Comparison of ENCODE assay signal across 23 cellular contexts in genomic region chr3:48371651-48372376, GRCh38. TPM values are rescaled to one million over a fixed set of nuclear protein-coding genes. Genes with fewer than 3 reads are reported as not detected.
A peak's percentile ranks its signal among the peaks of the same experiment; 100 is the strongest.
DNase-seq lines count a peak whose midpoint lies in the region; ATAC-seq and TF ChIP-seq lines count a peak whose summit lies in the region.
"Had no signal": no experiment of that assay in that cellular context is flagged by ENCODE, and none has a peak within 500 bp of the region (broad histone marks: within the 10 kb centered on the region; RNA-seq: fewer than 3 reads in every experiment).

A gene with protein sequence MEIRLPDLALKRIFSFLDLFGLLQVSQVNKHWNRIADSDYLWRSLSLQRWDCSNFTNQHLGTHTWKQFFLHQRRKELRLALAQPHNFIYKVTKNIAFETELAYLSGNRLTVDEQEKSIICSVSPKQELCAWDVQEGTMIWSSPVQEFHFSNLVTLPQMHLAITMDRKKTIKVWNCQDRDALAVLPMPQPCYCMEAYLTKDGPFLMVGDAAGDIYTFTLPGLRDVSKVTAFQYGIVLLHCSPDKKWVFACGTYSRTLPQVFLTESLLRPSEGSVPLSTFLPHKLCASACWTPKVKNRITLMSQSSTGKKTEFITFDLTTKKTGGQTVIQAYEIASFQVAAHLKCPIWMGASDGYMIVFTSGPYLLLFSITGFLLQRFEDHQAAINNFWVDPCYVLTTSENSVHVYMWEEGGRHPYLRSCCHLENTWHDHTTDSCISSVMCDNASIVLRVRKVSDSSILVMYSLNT (plus strand): TSS chr3:48372219. CDS start chr3:48372768, 549 bp downstream.

- H4K20me1 ChIP-seq in KMS-11 (ENCODE audit: insufficient read depth) = no peaks in the 10 kb centered on the region

- H3K27ac Mint-ChIP-seq in WTC11 = peak within 1 kb of the TSS; percentile 2; the same call in 1 of the 2 replicates
- H3K27ac Mint-ChIP-seq in type B pancreatic cell = no peak within 1 kb of the TSS
- H3K27ac Mint-ChIP-seq: CD4-positive, alpha-beta T cell had no signal

- CTCF ChIA-PET in WTC11 (lab: Charles Lee) = interaction anchor here (1.0 to 2.8 kb wide), 3 partner anchors 29 to 177 kb away, joined by 6 to 12 read pairs (median 7); no protein-coding TSS in a partner anchor

- DNase-seq in WTC11 (ENCODE audit: low spot score) (no peak), type B pancreatic cell (ENCODE audit: extremely low spot score, unreplicated experiment) (no peak), CD1c-positive myeloid dendritic cell (ENCODE audit: extremely low spot score) (no peak)
- no peak for DNase-seq in effector CD8-positive, alpha-beta T cell (lab: John Stamatoyannopoulos, UW)
- DNase-seq: CD4-positive, alpha-beta T cell; COR-L47; DMS 273 treated with DMSO at 0.1 percent for 48 hours; DMS79 treated with DMSO at 0.1 percent for 48 hours; MG63; NCI-H1048; NCI-H1436 treated with DMSO at 0.1 percent for 48 hours; NCI-H2029; NCI-H226; NCI-H748 treated with DMSO at 0.1 percent for 48 hours; SIG-M5 had no signal

- H3K36me3 Mint-ChIP-seq in WTC11 = no peaks in the 10 kb centered on the region; the same call in 1 of the 2 replicates
- no peaks in the 10 kb centered on the region for H3K36me3 Mint-ChIP-seq in type B pancreatic cell

- H3K36me3 ChIP-seq in KMS-11 (ENCODE audit: insufficient read depth) (no peaks in the 10 kb centered on the region), iPS-20b (ENCODE audit: insufficient read depth, low read depth, low read length) (no peaks in the 10 kb centered on the region)
- H3K36me3 ChIP-seq: HAP-1, MG63 had no signal

- H3K4me3 ChIP-seq in KMS-11 (IDR thresholded peaks at IDR 0.05; ENCODE audit: insufficient read depth, low read depth, low read length) (no peak within 1 kb of the TSS), iPS-20b (ENCODE audit: low read length) (no peak within 1 kb of the TSS)
- H3K4me3 ChIP-seq: GM12878, HAP-1, MG63 had no signal

- peaks cover 16% of the 10 kb centered on the region for H3K4me1 Mint-ChIP-seq in WTC11
- peaks cover 5% of the 10 kb centered on the region for H3K4me1 Mint-ChIP-seq in type B pancreatic cell (ENCODE audit: unreplicated experiment)

- no peak within 1 kb of the TSS for H3K9ac ChIP-seq in KMS-11
- 0 out of 2 replicates have a peak within 1 kb of the TSS, but pooled peaks have one; percentile 21 for H3K9ac ChIP-seq in iPS-20b (ENCODE audit: low read depth, low read length)

- POLR2A ChIA-PET in WTC11 (lab: Charles Lee) = no interaction called here

- no peaks in the 10 kb centered on the region for H3K4me1 ChIP-seq in KMS-11 (ENCODE audit: low read depth, poor library complexity, severe bottlenecking)
- H3K4me1 ChIP-seq in iPS-20b (ENCODE audit: insufficient read depth, low read length) = no peaks in the 10 kb centered on the region; the same call in 1 of the 2 replicates
- H3K4me1 ChIP-seq: HAP-1 had no signal

- no peak within 1 kb of the TSS for H2AFZ ChIP-seq in KMS-11 (ENCODE audit: low read depth)

- TF ChIP-seq CTCF in KMS-11 (conservative IDR thresholded peaks at IDR 0.05; ENCODE audit: low read depth, low read length) = no peak
- no peak for TF ChIP-seq CTCF in WTC11 (IDR thresholded peaks at IDR 0.05)
- TF ChIP-seq CTCF in type B pancreatic cell (conservative IDR thresholded peaks at IDR 0.05) = no peak

- peak within 1 kb of the TSS; percentile 9; the same call in 1 of the 2 replicates for H3K4me2 ChIP-seq in KMS-11

- H3K9me3 ChIP-seq in iPS-20b (ENCODE audit: insufficient read depth, low read depth, low read length) = no peaks in the 10 kb centered on the region
- H3K9me3 ChIP-seq: HAP-1, MG63 had no signal

- H3K27me3 Mint-ChIP-seq in WTC11 (ENCODE audit: low read depth) = no peaks in the 10 kb centered on the region; the same call in 1 of the 2 replicates
- H3K27me3 Mint-ChIP-seq in type B pancreatic cell = no peaks in the 10 kb centered on the region
- H3K27me3 Mint-ChIP-seq: CD4-positive, alpha-beta T cell had no signal

- H3K27me3 ChIP-seq in KMS-11 (ENCODE audit: insufficient read depth, low read depth) = no peaks in the 10 kb centered on the region
- H3K27me3 ChIP-seq in iPS-20b (ENCODE audit: insufficient read depth, low read length) = no peaks in the 10 kb centered on the region
- H3K27me3 ChIP-seq: MG63 had no signal

- no peaks in the 10 kb centered on the region for H3K79me2 ChIP-seq in KMS-11 (ENCODE audit: insufficient read depth, low read depth)

- H3K4me3 Mint-ChIP-seq in WTC11 (no peak within 1 kb of the TSS), type B pancreatic cell (no peak within 1 kb of the TSS)
- H3K4me3 Mint-ChIP-seq: CD4-positive, alpha-beta T cell had no signal

- ATAC-seq in WTC11 (no peak), HG02798 (IDR thresholded peaks at IDR 0.05; ENCODE audit: poor library complexity, unreplicated experiment) (no peak)
- ATAC-seq: GM12878, Panc1, SK-N-SH treated with all-trans-retinoic acid at 6 μM for 48 hours had no signal

- H3K27ac ChIP-seq in KMS-11 (no peak within 1 kb of the TSS), iPS-20b (ENCODE audit: low read length) (no peak within 1 kb of the TSS)

- H3K9me3 Mint-ChIP-seq in WTC11 (no peaks in the 10 kb centered on the region), type B pancreatic cell (no peaks in the 10 kb centered on the region)
- H3K9me3 Mint-ChIP-seq: CD4-positive, alpha-beta T cell had no signal

TF ChIP-seq in WTC11, 78 proteins besides CTCF, POLR2A, EP300 and RAD21:
- TF ChIP-seq PREB (CRISPR knock-in tag; IDR thresholded peaks at IDR 0.05; ENCODE audit: borderline replicate concordance) (no peak), FOXP1 (CRISPR knock-in tag; IDR thresholded peaks at IDR 0.05; ENCODE audit: borderline replicate concordance) (no peak), SOX15 (CRISPR knock-in tag; IDR thresholded peaks at IDR 0.05) (no peak)
- TF ChIP-seq, protein P1, sequence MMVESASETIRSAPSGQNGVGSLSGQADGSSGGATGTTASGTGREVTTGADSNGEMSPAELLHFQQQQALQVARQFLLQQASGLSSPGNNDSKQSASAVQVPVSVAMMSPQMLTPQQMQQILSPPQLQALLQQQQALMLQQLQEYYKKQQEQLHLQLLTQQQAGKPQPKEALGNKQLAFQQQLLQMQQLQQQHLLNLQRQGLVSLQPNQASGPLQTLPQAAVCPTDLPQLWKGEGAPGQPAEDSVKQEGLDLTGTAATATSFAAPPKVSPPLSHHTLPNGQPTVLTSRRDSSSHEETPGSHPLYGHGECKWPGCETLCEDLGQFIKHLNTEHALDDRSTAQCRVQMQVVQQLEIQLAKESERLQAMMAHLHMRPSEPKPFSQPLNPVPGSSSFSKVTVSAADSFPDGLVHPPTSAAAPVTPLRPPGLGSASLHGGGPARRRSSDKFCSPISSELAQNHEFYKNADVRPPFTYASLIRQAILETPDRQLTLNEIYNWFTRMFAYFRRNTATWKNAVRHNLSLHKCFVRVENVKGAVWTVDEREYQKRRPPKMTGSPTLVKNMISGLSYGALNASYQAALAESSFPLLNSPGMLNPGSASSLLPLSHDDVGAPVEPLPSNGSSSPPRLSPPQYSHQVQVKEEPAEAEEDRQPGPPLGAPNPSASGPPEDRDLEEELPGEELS (CRISPR knock-in tag; IDR thresholded peaks at IDR 0.05) = no peak

RNA-seq across cellular contexts. Expression of the gene that starts here (rescaled TPM):
- 1.9 to 2.5 TPM (median 2.0 TPM) in 3 replicates for total RNA-seq in WTC11 (2021)
- total RNA-seq in type B pancreatic cell (ENCODE audit: low replicate concordance) = not detected in 2 replicates
- total RNA-seq: CD4-positive, alpha-beta T cell; LHCN-M2 had no signal
